ENCODE assay signal across 1 cellular context in genomic region chr20:58651823-58652605, GRCh38.
TF ChIP-seq lines count a peak whose summit lies in the region.

No MANE protein-coding gene starts in this region.

TF ChIP-seq in HepG2, 621 proteins besides CTCF, POLR2A, EP300 and RAD21 (continued from another document and continues in another):
- TF ChIP-seq ZNF414 (CRISPR knock-in tag; IDR thresholded peaks at IDR 0.05) (no peak), ZUFSP (CRISPR knock-in tag; IDR thresholded peaks at IDR 0.05; ENCODE audit: borderline replicate concordance) (no peak), ZNF891 (CRISPR knock-in tag; IDR thresholded peaks at IDR 0.05) (no peak), CREB3 (CRISPR knock-in tag; IDR thresholded peaks at IDR 0.05) (no peak), ZBTB26 (CRISPR knock-in tag; IDR thresholded peaks at IDR 0.05; ENCODE audit: borderline replicate concordance) (no peak), ZNF614 (CRISPR knock-in tag; IDR thresholded peaks at IDR 0.05; ENCODE audit: borderline replicate concordance) (peak; percentile 45; the same call in 1 of the 2 replicates), HNRNPH1 (optimal IDR thresholded peaks at IDR 0.05; ENCODE audit: low read depth, low read length) (peak; percentile 33), IKZF5 (CRISPR knock-in tag; IDR thresholded peaks at IDR 0.05) (0 out of 2 replicates have a peak, but pooled peaks have one; percentile 27), ZNF296 (CRISPR knock-in tag; conservative IDR thresholded peaks at IDR 0.05) (0 out of 2 replicates have a peak, but pooled peaks have one; percentile 25), MTF2 (CRISPR knock-in tag; IDR thresholded peaks at IDR 0.05; ENCODE audit: borderline replicate concordance) (0 out of 2 replicates have a peak, but pooled peaks have one; percentile 35), ZNF143 (CRISPR knock-in tag; IDR thresholded peaks at IDR 0.05) (no peak), BRD4 (CRISPR knock-in tag; IDR thresholded peaks at IDR 0.05) (peak; percentile 24; the same call in 1 of the 2 replicates), FOXK1 (CRISPR knock-in tag; IDR thresholded peaks at IDR 0.05; ENCODE audit: borderline replicate concordance, low read depth) (0 out of 2 replicates have a peak, but pooled peaks have one; percentile 6), SPEN (CRISPR knock-in tag; IDR thresholded peaks at IDR 0.05; ENCODE audit: low read depth) (0 out of 2 replicates have a peak, but pooled peaks have one; percentile 29), TRIM24 (CRISPR knock-in tag; IDR thresholded peaks at IDR 0.05) (no peak), FOXA3 (CRISPR knock-in tag; IDR thresholded peaks at IDR 0.05) (0 out of 2 replicates have a peak, but pooled peaks have one; percentile 18), PATZ1 (CRISPR knock-in tag; IDR thresholded peaks at IDR 0.05) (peak; percentile 86), SNAPC5 (CRISPR knock-in tag; IDR thresholded peaks at IDR 0.05; ENCODE audit: borderline replicate concordance) (no peak), POLR2G (IDR thresholded peaks at IDR 0.05; ENCODE audit: low read depth, low read length) (peak; percentile 44), HOXA5 (CRISPR knock-in tag; IDR thresholded peaks at IDR 0.05) (0 out of 2 replicates have a peak, but pooled peaks have one; percentile 13), PRDM10 (CRISPR knock-in tag; IDR thresholded peaks at IDR 0.05; ENCODE audit: low read depth) (0 out of 2 replicates have a peak, but pooled peaks have one; percentile 37), LCORL (IDR thresholded peaks at IDR 0.05) (no peak), LCORL (CRISPR knock-in tag; IDR thresholded peaks at IDR 0.05) (no peak), LBX2 (CRISPR knock-in tag; IDR thresholded peaks at IDR 0.05; ENCODE audit: borderline replicate concordance) (no peak), NRL (CRISPR knock-in tag; IDR thresholded peaks at IDR 0.05; ENCODE audit: borderline replicate concordance) (no peak), FOXA1 (IDR thresholded peaks at IDR 0.05) (no peak), FOXA1 (CRISPR knock-in tag; IDR thresholded peaks at IDR 0.05) (no peak), SATB2 (CRISPR knock-in tag; IDR thresholded peaks at IDR 0.05) (0 out of 2 replicates have a peak, but pooled peaks have one; percentile 60), AHR (CRISPR knock-in tag; IDR thresholded peaks at IDR 0.05) (peak; percentile 34; the same call in 1 of the 2 replicates), ZNF773 (CRISPR knock-in tag; IDR thresholded peaks at IDR 0.05; ENCODE audit: borderline replicate concordance) (0 out of 2 replicates have a peak, but pooled peaks have one; percentile 45), RBFOX2 (IDR thresholded peaks at IDR 0.05; ENCODE audit: low read depth, low read length) (peak; percentile 64), ZNF264 (CRISPR knock-in tag; IDR thresholded peaks at IDR 0.05) (0 out of 2 replicates have a peak, but pooled peaks have one; percentile 47), SP2 (CRISPR knock-in tag; IDR thresholded peaks at IDR 0.05) (no peak), NAIF1 (CRISPR knock-in tag; IDR thresholded peaks at IDR 0.05; ENCODE audit: borderline replicate concordance) (0 out of 2 replicates have a peak, but pooled peaks have one; percentile 44), KMT2A (CRISPR knock-in tag; IDR thresholded peaks at IDR 0.05) (peak; percentile 69), ELF1 (CRISPR knock-in tag; IDR thresholded peaks at IDR 0.05) (peak; percentile 26), ZNF83 (CRISPR knock-in tag; IDR thresholded peaks at IDR 0.05; ENCODE audit: borderline replicate concordance) (peak; percentile 38; the same call in 1 of the 2 replicates), ZBTB10 (CRISPR knock-in tag; IDR thresholded peaks at IDR 0.05; ENCODE audit: borderline replicate concordance) (0 out of 2 replicates have a peak, but pooled peaks have one; percentile 54), ZNF639 (CRISPR knock-in tag; conservative IDR thresholded peaks at IDR 0.05) (peak; percentile 64; the same call in 1 of the 2 replicates), GATAD1 (CRISPR knock-in tag; IDR thresholded peaks at IDR 0.05) (peak; percentile 58), ZNF737 (CRISPR knock-in tag; IDR thresholded peaks at IDR 0.05; ENCODE audit: borderline replicate concordance) (peak; percentile 23; the same call in 1 of the 2 replicates), REL (CRISPR knock-in tag; conservative IDR thresholded peaks at IDR 0.05) (0 out of 2 replicates have a peak, but pooled peaks have one; percentile 1), ZKSCAN5 (CRISPR knock-in tag; IDR thresholded peaks at IDR 0.05) (peak; percentile 88), ZNF292 (CRISPR knock-in tag; IDR thresholded peaks at IDR 0.05; ENCODE audit: borderline replicate concordance, low read depth) (peak; percentile 50; the same call in 1 of the 2 replicates), PHF20 (CRISPR knock-in tag; IDR thresholded peaks at IDR 0.05) (peak; percentile 61; the same call in 1 of the 2 replicates), WIZ (CRISPR knock-in tag; IDR thresholded peaks at IDR 0.05) (0 out of 2 replicates have a peak, but pooled peaks have one; percentile 22)
